8 cellular contexts compared by ENCODE assay signal in the genomic region with DNA sequence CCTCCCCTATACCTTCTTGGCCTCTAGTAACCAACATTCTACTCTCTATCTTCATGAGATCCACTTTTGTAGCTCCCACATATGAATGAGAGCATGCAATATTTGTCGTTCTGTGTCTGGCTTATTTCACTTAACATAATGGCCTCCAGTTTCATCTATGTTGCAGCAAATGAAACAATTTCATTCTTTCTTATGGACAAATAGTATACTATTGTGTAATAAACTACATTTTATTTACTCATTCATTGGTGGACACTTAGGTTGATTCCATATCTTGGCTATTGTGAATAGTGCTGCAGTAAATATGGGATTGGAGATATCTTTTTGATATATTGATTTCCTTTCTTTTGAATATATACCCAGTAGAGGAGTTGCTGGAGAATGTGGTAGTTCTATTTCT.
"Had no signal": no experiment of that assay in that cellular context is flagged by ENCODE, and none has a peak within 500 bp of the region (broad histone marks: within the 10 kb centered on the region; RNA-seq: fewer than 3 reads in every experiment).

No MANE protein-coding gene starts in this region.

- DNase-seq: GDM1, GF-D8 had no signal

- H3K4me3 ChIP-seq: GM12878 had no signal

- FAIRE-seq: G401.6, GM12878, GM12891, GM12892, GM18507, GM19239 had no signal

- ATAC-seq: GM12878 had no signal
